Comparison of ENCODE assay signal across 16 cellular contexts in genomic region chr7:80139179-80139578, GRCh38. TPM values are rescaled to one million over a fixed set of nuclear protein-coding genes. Genes with fewer than 3 reads are reported as not detected.
DNase-seq lines count a peak whose midpoint lies in the region; ATAC-seq and TF ChIP-seq lines count a peak whose summit lies in the region.
"Had no signal": no experiment of that assay in that cellular context is flagged by ENCODE, and none has a peak within 500 bp of the region (broad histone marks: within the 10 kb centered on the region; RNA-seq: fewer than 3 reads in every experiment).

No MANE protein-coding gene starts in this region.

- POLR2A ChIA-PET in WTC11 (lab: Charles Lee), result no interaction called here

- peak overlapping the region; percentile 36; the same call in 1 of the 2 replicates for H3K27ac Mint-ChIP-seq in HFFc6
- H3K27ac Mint-ChIP-seq in WTC11, result peak overlapping the region; percentile 91
- H3K27ac Mint-ChIP-seq: activated CD4-positive, alpha-beta memory T cell treated with anti-CD3 and anti-CD28 coated beads for 36 hours; activated T-helper 1 cell treated with anti-CD3 and anti-CD28 coated beads, Interleukin-12 subunit alpha, Interleukin-12 subunit beta, Interleukin-2, Interleukin-4 antibody, amounts not matched to agents 30 ng/mL and 10 ng/mL and 1 ng/mL, durations not matched to agents 14 hours and 24 hours and 36 hours; stimulated activated naive CD8-positive, alpha-beta T cell treated with anti-CD3 and anti-CD28 coated beads, Interleukin-15, Interleukin-2, amounts not matched to agents 100 ng/mL and 50 ng/mL, for 24 hours had no signal

- H3K9me3 ChIP-seq in fibroblast of lung (ENCODE audit: control insufficient read depth, insufficient read depth, low read depth, low read length) (no peaks in the 10 kb centered on the region), upper lobe of right lung (no peaks in the 10 kb centered on the region)
- H3K9me3 ChIP-seq: gastrocnemius medialis, SJSA1, spleen had no signal

- H3K4me2 ChIP-seq in fibroblast of lung (ENCODE audit: extremely low read depth, insufficient read depth, low read length), result peak overlapping the region; percentile 1
- H3K4me2 ChIP-seq: KMS-11 had no signal

- no peaks in the 10 kb centered on the region for H4K20me1 ChIP-seq in fibroblast of lung (ENCODE audit: control insufficient read depth, extremely low read depth, insufficient read depth, low read length)

- H3K9me3 Mint-ChIP-seq in HFFc6, result no peaks in the 10 kb centered on the region
- H3K9me3 Mint-ChIP-seq in WTC11, result peaks cover 8% of the 10 kb centered on the region
- H3K9me3 Mint-ChIP-seq: activated CD4-positive, alpha-beta memory T cell treated with anti-CD3 and anti-CD28 coated beads for 36 hours; activated T-helper 1 cell treated with anti-CD3 and anti-CD28 coated beads, Interleukin-12 subunit alpha, Interleukin-12 subunit beta, Interleukin-2, Interleukin-4 antibody, amounts not matched to agents 30 ng/mL and 10 ng/mL and 1 ng/mL, durations not matched to agents 14 hours and 24 hours and 36 hours; stimulated activated naive CD8-positive, alpha-beta T cell treated with anti-CD3 and anti-CD28 coated beads, Interleukin-15, Interleukin-2, amounts not matched to agents 100 ng/mL and 50 ng/mL, for 24 hours had no signal

- no peak for TF ChIP-seq CTCF in HFFc6 (IDR thresholded peaks at IDR 0.05)
- TF ChIP-seq CTCF in WTC11 (IDR thresholded peaks at IDR 0.05), result no peak
- no peak for TF ChIP-seq CTCF in fibroblast of lung (conservative IDR thresholded peaks at IDR 0.05 in 1 of 2, IDR thresholded peaks at IDR 0.05 in 1 of 2; ENCODE audit: low read depth in 1 of 2, low read length in 2 of 2)
- no peak for TF ChIP-seq CTCF in upper lobe of right lung (IDR thresholded peaks at IDR 0.05)

- no peak for DNase-seq in HFFc6
- DNase-seq in WTC11 (ENCODE audit: low spot score), result no peak
- no peak for DNase-seq in fibroblast of lung (ENCODE audit: low read depth in 2 of 2)
- DNase-seq in renal cortical epithelial cell (ENCODE audit: low read depth), result peak; percentile 25
- no peak for DNase-seq in upper lobe of right lung
- no peak for DNase-seq in activated effector memory CD4-positive, alpha-beta T cell treated with Interleukin-2 at 50 U/mL for 16 hours
- no peak for DNase-seq in HuH-7 (ENCODE audit: low spot score)
- DNase-seq: activated CD4-positive, alpha-beta memory T cell treated with anti-CD3 and anti-CD28 coated beads for 36 hours; anterior cingulate cortex; gastrocnemius medialis; NCI-H146; spleen had no signal

- peaks cover 29% of the 10 kb centered on the region for H3K36me3 Mint-ChIP-seq in HFFc6 (ENCODE audit: low read depth)
- peaks cover 9% of the 10 kb centered on the region for H3K36me3 Mint-ChIP-seq in WTC11
- H3K36me3 Mint-ChIP-seq: activated CD4-positive, alpha-beta memory T cell treated with anti-CD3 and anti-CD28 coated beads for 36 hours had no signal

- ATAC-seq in WTC11 (no peak), upper lobe of right lung (no peak)
- ATAC-seq: gastrocnemius medialis had no signal

- H3K4me3 ChIP-seq in fibroblast of lung (replicated peaks in 1 of 4; ENCODE audit: control extremely low read depth in 1 of 4, insufficient read depth in 1 of 4, low read depth in 3 of 4, low read length in 4 of 4), result peak overlapping the region in 2 of 4 experiments; percentile 5 to 11
- H3K4me3 ChIP-seq in upper lobe of right lung, result no peak overlapping the region
- H3K4me3 ChIP-seq: gastrocnemius medialis, SJSA1, spleen had no signal

- no peak overlapping the region for H3K27ac ChIP-seq in fibroblast of lung (ENCODE audit: insufficient read depth, low read length)
- no peak overlapping the region for H3K27ac ChIP-seq in upper lobe of right lung
- H3K27ac ChIP-seq: gastrocnemius medialis, KMS-11, SJSA1 had no signal

- H3K4me1 ChIP-seq in fibroblast of lung (ENCODE audit: control insufficient read depth, extremely low read depth, insufficient read depth, low read length) (peaks cover 2% of the 10 kb centered on the region), upper lobe of right lung (peaks cover 30% of the 10 kb centered on the region)

- H3K4me1 Mint-ChIP-seq in HFFc6 (ENCODE audit: low read depth) (peaks cover 78% of the 10 kb centered on the region), WTC11 (peaks cover 61% of the 10 kb centered on the region)

- H3K36me3 ChIP-seq in fibroblast of lung (ENCODE audit: control insufficient read depth, insufficient read depth, low read length) (no peaks in the 10 kb centered on the region), upper lobe of right lung (no peaks in the 10 kb centered on the region)
- H3K36me3 ChIP-seq: gastrocnemius medialis, spleen had no signal

- H3K79me2 ChIP-seq in fibroblast of lung (ENCODE audit: control insufficient read depth, insufficient read depth, low read length), result peaks cover 82% of the 10 kb centered on the region

- H3K27me3 Mint-ChIP-seq in HFFc6 (ENCODE audit: insufficient read depth), result 0 out of 2 replicates have a peak, but pooled peaks cover 3% of the 10 kb centered on the region
- H3K27me3 Mint-ChIP-seq in WTC11 (ENCODE audit: low read depth), result no peaks in the 10 kb centered on the region

- H3K27me3 ChIP-seq in fibroblast of lung (ENCODE audit: control insufficient read depth, insufficient read depth, low read length) (no peaks in the 10 kb centered on the region), upper lobe of right lung (no peaks in the 10 kb centered on the region)
- H3K27me3 ChIP-seq: gastrocnemius medialis, SJSA1 had no signal

- CTCF ChIA-PET in WTC11 (lab: Charles Lee), result interaction anchor here (1.0 kb wide), 1 partner anchor 524 kb away, joined by 3 read pairs; no protein-coding TSS in a partner anchor

- no peak overlapping the region for H2AFZ ChIP-seq in fibroblast of lung (ENCODE audit: low read length)

- intact Hi-C loops in upper lobe of right lung (cut with DNase I), result no loop called here

- H3K9ac ChIP-seq in fibroblast of lung (ENCODE audit: insufficient read depth, low read length), result no peak overlapping the region
- H3K9ac ChIP-seq: KMS-11 had no signal

- peak overlapping the region; percentile 41 for H3K4me3 Mint-ChIP-seq in HFFc6
- H3K4me3 Mint-ChIP-seq in WTC11, result peak overlapping the region; percentile 39; the same call in 1 of the 2 replicates
- H3K4me3 Mint-ChIP-seq: activated CD4-positive, alpha-beta memory T cell treated with anti-CD3 and anti-CD28 coated beads for 36 hours; activated T-helper 1 cell treated with anti-CD3 and anti-CD28 coated beads, Interleukin-12 subunit alpha, Interleukin-12 subunit beta, Interleukin-2, Interleukin-4 antibody, amounts not matched to agents 30 ng/mL and 10 ng/mL and 1 ng/mL, durations not matched to agents 14 hours and 24 hours and 36 hours; stimulated activated naive CD8-positive, alpha-beta T cell treated with anti-CD3 and anti-CD28 coated beads, Interleukin-15, Interleukin-2, amounts not matched to agents 100 ng/mL and 50 ng/mL, for 24 hours had no signal

TF ChIP-seq in WTC11, 78 proteins besides CTCF, POLR2A, EP300 and RAD21:
- TF ChIP-seq MLX (CRISPR knock-in tag; IDR thresholded peaks at IDR 0.05), result no peak
- TF ChIP-seq ZNF423 (CRISPR knock-in tag; IDR thresholded peaks at IDR 0.05), result no peak

RNA-seq across cellular contexts. Expression of gene GNAI1, which starts 4.5 kb away (rescaled TPM):
- total RNA-seq in HFFc6 (2021; fragmentation: NEBNext Ultra II Directional; extraction: Animal tissue kit (Norgen Biotek cat#: 25700)), result 10 to 100 TPM; 58.8 to 70.9 (median 66.4) TPM
- total RNA-seq in WTC11 (2021) (26.7 to 31.0 TPM (median 31.0 TPM) in 3 replicates), fibroblast of lung (42.6 and 68.9 TPM in 2 replicates), renal cortical epithelial cell (38.4 and 101 TPM in 2 replicates), upper lobe of right lung (36.0 TPM)
- polyA plus RNA-seq in fibroblast of lung, result 47.8 and 81.8 TPM in 2 replicates
- 47.7 and 83.0 TPM in 2 replicates for polyA plus RNA-seq in fibroblast of lung (2012)
- polyA minus RNA-seq in fibroblast of lung (ENCODE audit: low replicate concordance), result 4.1 and 11.5 TPM in 2 replicates
